ENCODE assay signal across 9 cellular contexts in the genomic region with DNA sequence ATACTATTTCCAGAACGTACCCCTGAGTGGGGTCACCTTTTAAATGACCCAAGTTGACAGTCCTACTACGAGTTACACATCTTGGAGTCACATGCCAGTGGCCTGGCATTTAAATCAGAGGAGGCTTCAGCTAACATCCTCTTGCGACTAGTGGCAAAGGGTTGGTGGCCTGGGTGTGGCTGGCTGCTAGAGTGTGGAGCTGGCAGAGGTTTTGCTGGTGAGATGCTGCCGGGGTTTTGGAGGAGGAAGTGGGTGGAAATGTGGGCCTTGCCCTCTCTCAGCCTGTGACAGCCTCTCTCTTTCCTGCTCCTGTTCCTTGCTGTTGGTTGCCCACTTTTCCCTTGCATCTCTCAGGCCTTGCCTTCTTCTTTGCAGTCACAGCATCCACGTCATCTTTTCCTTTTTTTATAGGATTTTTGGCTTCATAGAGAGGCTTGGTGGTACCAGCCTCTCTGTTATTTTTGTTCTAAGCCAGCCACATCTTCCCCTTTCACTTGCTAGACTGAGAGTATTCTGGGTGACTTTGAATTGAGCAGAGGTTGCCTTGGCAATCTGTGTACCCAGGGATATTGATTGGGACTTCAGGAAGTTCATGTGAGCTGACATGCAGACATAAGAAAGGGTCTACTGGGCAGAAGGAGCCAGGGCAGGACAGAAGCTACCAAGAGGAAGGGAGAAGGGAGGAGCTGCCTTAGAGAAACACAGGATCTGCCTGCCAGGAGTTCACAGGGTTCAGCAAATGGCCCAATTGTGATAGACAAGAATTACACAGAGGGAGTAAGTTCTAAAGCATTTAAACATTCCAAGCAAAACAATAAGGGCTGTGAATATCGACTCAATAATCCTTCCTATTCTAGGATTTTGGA. TPM values are rescaled to one million over a fixed set of nuclear protein-coding genes. Genes with fewer than 3 reads are reported as not detected.
A peak's percentile ranks its signal among the peaks of the same experiment; 100 is the strongest.
DNase-seq lines count a peak whose midpoint lies in the region; ATAC-seq and TF ChIP-seq lines count a peak whose summit lies in the region.
"Had no signal": no experiment of that assay in that cellular context is flagged by ENCODE, and none has a peak within 500 bp of the region (broad histone marks: within the 10 kb centered on the region; RNA-seq: fewer than 3 reads in every experiment).

No MANE protein-coding gene starts in this region.

- no peak for TF ChIP-seq CTCF in OCI-LY3 (IDR thresholded peaks at IDR 0.05; ENCODE audit: low read depth, low read length)
- no peak for TF ChIP-seq CTCF in ascending aorta (IDR thresholded peaks at IDR 0.05)
- TF ChIP-seq CTCF in vagina (IDR thresholded peaks at IDR 0.05) = no peak

- peak; percentile 55 for ATAC-seq in GM18909 (IDR thresholded peaks at IDR 0.05; ENCODE audit: poor library complexity, unreplicated experiment)

- H3K79me2 ChIP-seq in OCI-LY3 (ENCODE audit: low read length) = peaks cover 27% of the 10 kb centered on the region
- H3K79me2 ChIP-seq: parathyroid adenoma had no signal

- no peak for TF ChIP-seq POLR2A in vagina (IDR thresholded peaks at IDR 0.05)

- H3K4me2 ChIP-seq in OCI-LY3 (ENCODE audit: low read length) = peak overlapping the region; percentile 61

- H2AFZ ChIP-seq in OCI-LY3 (ENCODE audit: low read depth, low read length) = peak overlapping the region; percentile 78
- H2AFZ ChIP-seq: parathyroid adenoma had no signal

- H3K36me3 ChIP-seq in OCI-LY3 (replicated peaks; ENCODE audit: low read depth, low read length) (peaks cover 28% of the 10 kb centered on the region), ascending aorta (no peaks in the 10 kb centered on the region), vagina (no peaks in the 10 kb centered on the region)

- no peaks in the 10 kb centered on the region for H3K27me3 ChIP-seq in OCI-LY3 (ENCODE audit: low read depth, low read length)
- H3K27me3 ChIP-seq in ascending aorta = no peaks in the 10 kb centered on the region
- no peaks in the 10 kb centered on the region for H3K27me3 ChIP-seq in vagina

- no peaks in the 10 kb centered on the region for H4K20me1 ChIP-seq in OCI-LY3 (ENCODE audit: insufficient read depth, low read length)

- in situ Hi-C loops in ACHN (cut with HindIII; ENCODE audit: low pct_ligation_motif_present, low pct_unique_long_range_greater_than_20kb, low sequenced_read_pairs) = no loop called here

- peak overlapping the region; percentile 68; the same call in 1 of the 2 replicates for H3K4me3 ChIP-seq in OCI-LY3 (ENCODE audit: low read length)
- H3K4me3 ChIP-seq in ascending aorta = no peak overlapping the region
- H3K4me3 ChIP-seq in vagina = no peak overlapping the region

- DNase-seq in ascending aorta (ENCODE audit: low spot score in 2 of 2) (peak; percentile 34 to 70), posterior vena cava (ENCODE audit: low spot score) (peak; percentile 88), ACHN (no peak), cortex of kidney (lab: John Stamatoyannopoulos, UW) (no peak), kidney glomerular epithelial cell (lab: John Stamatoyannopoulos, UW) (no peak), vagina (ENCODE audit: extremely low spot score in 2 of 2) (no peak)

- H3K4me1 ChIP-seq in OCI-LY3 (ENCODE audit: low read length) (peaks cover 52% of the 10 kb centered on the region), ascending aorta (peaks cover 16 to 45% of the 10 kb centered on the region in 2 donors), vagina (peaks cover 23% of the 10 kb centered on the region)
- H3K4me1 ChIP-seq: parathyroid adenoma had no signal

- H3K27ac ChIP-seq in OCI-LY3 (ENCODE audit: low read length) (peak overlapping the region; percentile 86), ascending aorta (peak overlapping the region; percentile 70 to 78), vagina (no peak overlapping the region)
- H3K27ac ChIP-seq: parathyroid adenoma had no signal

- H3K9me3 ChIP-seq in OCI-LY3 (ENCODE audit: insufficient read depth, low read length) = peaks cover 15% of the 10 kb centered on the region
- H3K9me3 ChIP-seq in ascending aorta = no peaks in the 10 kb centered on the region
- H3K9me3 ChIP-seq in vagina = no peaks in the 10 kb centered on the region

- intact Hi-C loops in ascending aorta (cut with DNase I) = loop anchor here (5.0 kb wide), 2 partner anchors 34 to 56 kb away; a partner anchor contains a TSS
- intact Hi-C loops in posterior vena cava (cut with DNase I) = no loop called here
- intact Hi-C loops in vagina (cut with DNase I) = no loop called here

- peak overlapping the region; percentile 59 for H3K9ac ChIP-seq in OCI-LY3 (ENCODE audit: low read length)
- H3K9ac ChIP-seq: parathyroid adenoma had no signal

RNA-seq across cellular contexts. Expression of a gene that starts 55.4 kb away (rescaled TPM):
- 65.5 TPM for total RNA-seq in ascending aorta
- 10 to 100 TPM; 74.5 to 95.3 TPM for total RNA-seq in posterior vena cava
- 44.4 TPM for total RNA-seq in vagina

Comparison
In these comparisons a context has a peak if more than half of its experiments do, and no peak if none do; other contexts are left out.
1. DNase-seq: peak in ascending aorta (2 of 2) and posterior vena cava (single experiment); none in ACHN (single experiment), cortex of kidney (single experiment), kidney glomerular epithelial cell (single experiment) and vagina (0 of 2).